ENCODE assay signal across 9 cellular contexts in the genomic region with DNA sequence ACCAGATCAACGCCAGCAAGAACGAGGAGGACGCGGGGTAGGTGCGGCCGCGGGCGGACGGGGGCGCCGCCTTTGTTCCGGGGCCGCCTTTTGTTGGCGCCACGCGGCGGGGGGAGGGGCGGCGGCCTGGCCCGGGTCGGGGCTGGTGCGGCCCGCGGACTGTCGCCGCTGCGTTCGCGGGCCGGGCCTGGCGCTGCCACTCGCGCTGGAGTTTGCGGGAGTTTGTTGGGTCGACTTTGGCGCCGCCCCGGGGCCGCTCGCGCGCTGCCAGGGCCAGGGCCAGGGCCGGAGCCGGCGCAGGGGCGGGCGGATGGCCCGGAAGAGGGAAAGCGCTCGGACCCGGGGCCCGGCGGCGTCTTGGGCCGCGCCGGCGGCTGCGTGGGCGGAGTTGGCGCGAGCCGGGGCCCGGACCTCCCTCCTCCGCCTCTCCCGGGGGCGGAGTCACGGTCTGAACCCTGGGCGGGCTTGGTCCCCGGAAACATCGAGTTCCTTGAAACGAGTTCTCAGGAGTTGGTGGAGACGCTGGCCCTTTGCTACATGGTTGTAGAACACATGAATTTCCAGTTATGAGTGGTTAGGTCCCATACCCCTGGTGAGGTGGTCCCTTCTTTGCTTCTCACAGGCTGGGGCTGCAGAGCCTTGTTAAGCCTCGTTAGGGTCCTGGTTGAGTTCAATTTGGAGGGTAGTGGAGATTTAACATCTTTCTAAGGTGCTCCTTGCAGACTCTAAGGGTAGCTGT. TPM values are rescaled to one million over a fixed set of nuclear protein-coding genes. Genes with fewer than 3 reads are reported as not detected.
A peak's percentile ranks its signal among the peaks of the same experiment; 100 is the strongest.
DNase-seq lines count a peak whose midpoint lies in the region; ATAC-seq, FAIRE-seq and TF ChIP-seq lines count a peak whose summit lies in the region.
"Had no signal": no experiment of that assay in that cellular context is flagged by ENCODE, and none has a peak within 500 bp of the region (broad histone marks: within the 10 kb centered on the region; RNA-seq: fewer than 3 reads in every experiment).

No MANE protein-coding gene starts in this region.

- no peak for TF ChIP-seq CTCF in CD8-positive, alpha-beta T cell (IDR thresholded peaks at IDR 0.05)
- TF ChIP-seq CTCF in foreskin fibroblast (IDR thresholded peaks at IDR 0.05; ENCODE audit: low read depth, low read length): no peak

- peak overlapping the region; percentile 98 for H3K4me3 Mint-ChIP-seq in CD8-positive, alpha-beta T cell

- H3K36me3 Mint-ChIP-seq in CD8-positive, alpha-beta T cell: peaks cover 43% of the 10 kb centered on the region

- peaks cover 28% of the 10 kb centered on the region for H3K4me1 ChIP-seq in CD8-positive, alpha-beta T cell (ENCODE audit: insufficient read depth, low read length)
- H3K4me1 ChIP-seq in neuron (ENCODE audit: insufficient read depth, low read length): peaks cover 26% of the 10 kb centered on the region

- ATAC-seq in CD8-positive, alpha-beta T cell: peak; percentile 54
- peak; percentile 44 for ATAC-seq in GM19328 (IDR thresholded peaks at IDR 0.05; ENCODE audit: unreplicated experiment)
- peak; percentile 56 for ATAC-seq in HG03460 (IDR thresholded peaks at IDR 0.05; ENCODE audit: unreplicated experiment)

- peaks cover 44% of the 10 kb centered on the region for H3K4me1 Mint-ChIP-seq in CD8-positive, alpha-beta T cell (ENCODE audit: low read depth)

- peak overlapping the region; percentile 73 for H3K27ac Mint-ChIP-seq in CD8-positive, alpha-beta T cell

- intact Hi-C loops in CD8-positive, alpha-beta T cell (cut with DNase I, micrococcal nuclease): loop anchor here in 1 of 2 experiments (1.0 kb wide), 1 partner anchor 27 kb away; the partner anchor contains the start of gene PHYKPL

- H3K27me3 ChIP-seq in CD8-positive, alpha-beta T cell (ENCODE audit: insufficient read depth, low read length): no peaks in the 10 kb centered on the region
- H3K27me3 ChIP-seq in neuron (ENCODE audit: insufficient read depth, low read length): no peaks in the 10 kb centered on the region

- POLR2A ChIA-PET in CD8-positive, alpha-beta T cell (lab: Charles Lee): interaction anchor here (1.0 to 3.3 kb wide), 8 partner anchors 10 to 82 kb away, joined by 3 to 25 read pairs (median 5); partner anchors contain the start of gene NHP2

- no peak overlapping the region for H2AFZ ChIP-seq in neuron (ENCODE audit: low read depth, low read length)

- DNase-seq in CD8-positive, alpha-beta T cell: peak; percentile 21 to 82 (median 69)
- DNase-seq in RCC 7860 (ENCODE audit: low spot score): peak; percentile 31
- DNase-seq in activated gamma-delta T cell (lab: John Stamatoyannopoulos, UW): peak; percentile 48
- peak; percentile 75 to 91 for DNase-seq in foreskin fibroblast
- peak; percentile 54 for DNase-seq in stromal cell of bone marrow (ENCODE audit: low read depth)

- no peaks in the 10 kb centered on the region for H3K9me3 Mint-ChIP-seq in CD8-positive, alpha-beta T cell

- H3K9me3 ChIP-seq in CD8-positive, alpha-beta T cell (ENCODE audit: low read length): no peaks in the 10 kb centered on the region
- no peaks in the 10 kb centered on the region for H3K9me3 ChIP-seq in neuron (ENCODE audit: low read length)

- FAIRE-seq in RCC 7860 (lab: Jason Lieb, UNC): no peak
- FAIRE-seq: islet of Langerhans had no signal

- H3K27ac ChIP-seq in CD8-positive, alpha-beta T cell (ENCODE audit: low read depth, low read length): peak overlapping the region; percentile 80

- no peaks in the 10 kb centered on the region for H3K27me3 Mint-ChIP-seq in CD8-positive, alpha-beta T cell (ENCODE audit: low read depth)

- CTCF ChIA-PET in CD8-positive, alpha-beta T cell (lab: Charles Lee): interaction anchor here (0.5 to 2.2 kb wide), 4 partner anchors 9 to 353 kb away, joined by 3 to 8 read pairs (median 3); no protein-coding TSS in a partner anchor

- peak overlapping the region; percentile 65 for H3K4me3 ChIP-seq in CD8-positive, alpha-beta T cell (ENCODE audit: low read depth, low read length)
- H3K4me3 ChIP-seq in foreskin fibroblast (ENCODE audit: low read depth in 1 of 2, low read length in 2 of 2) (peak overlapping the region; percentile 68 to 99), neuron (ENCODE audit: low read length) (peak overlapping the region; percentile 96)

- H3K36me3 ChIP-seq in CD8-positive, alpha-beta T cell (ENCODE audit: insufficient read depth, low read length): peaks cover 34% of the 10 kb centered on the region
- H3K36me3 ChIP-seq in neuron (ENCODE audit: insufficient read depth, low read length): peaks cover 48% of the 10 kb centered on the region

RNA-seq across cellular contexts. Expression of gene HNRNPAB, which starts 0.8 kb away (rescaled TPM):
- total RNA-seq in CD8-positive, alpha-beta T cell: 10 to 100 TPM; 67.3 to 76.2 TPM

RNA-seq across cellular contexts. Expression of gene GMCL2, which starts 18.0 kb away (rescaled TPM):
- total RNA-seq in CD8-positive, alpha-beta T cell: not detected

RNA-seq across cellular contexts. Expression of gene PHYKPL, which starts 27.4 kb away (rescaled TPM):
- total RNA-seq in CD8-positive, alpha-beta T cell: 10 to 100 TPM; 82.8 to 90.3 TPM

RNA-seq across cellular contexts. Expression of gene NHP2, which starts 51.5 kb away (rescaled TPM):
- total RNA-seq in CD8-positive, alpha-beta T cell: 10 to 100 TPM; 48.8 to 49.6 TPM

Comparison
In these comparisons a context has a peak if more than half of its experiments do, and no peak if none do; other contexts are left out.
1. Peak in every context shown above with its lines: DNase-seq, ATAC-seq, H3K4me3 ChIP-seq and H3K27ac ChIP-seq.
2. DNase-seq: peak in every context shown above with its lines; median percentile 83 in foreskin fibroblast; 69 in CD8-positive, alpha-beta T cell; 54 in stromal cell of bone marrow; 48 in activated gamma-delta T cell; 31 in RCC 7860.